In the genomic region with DNA sequence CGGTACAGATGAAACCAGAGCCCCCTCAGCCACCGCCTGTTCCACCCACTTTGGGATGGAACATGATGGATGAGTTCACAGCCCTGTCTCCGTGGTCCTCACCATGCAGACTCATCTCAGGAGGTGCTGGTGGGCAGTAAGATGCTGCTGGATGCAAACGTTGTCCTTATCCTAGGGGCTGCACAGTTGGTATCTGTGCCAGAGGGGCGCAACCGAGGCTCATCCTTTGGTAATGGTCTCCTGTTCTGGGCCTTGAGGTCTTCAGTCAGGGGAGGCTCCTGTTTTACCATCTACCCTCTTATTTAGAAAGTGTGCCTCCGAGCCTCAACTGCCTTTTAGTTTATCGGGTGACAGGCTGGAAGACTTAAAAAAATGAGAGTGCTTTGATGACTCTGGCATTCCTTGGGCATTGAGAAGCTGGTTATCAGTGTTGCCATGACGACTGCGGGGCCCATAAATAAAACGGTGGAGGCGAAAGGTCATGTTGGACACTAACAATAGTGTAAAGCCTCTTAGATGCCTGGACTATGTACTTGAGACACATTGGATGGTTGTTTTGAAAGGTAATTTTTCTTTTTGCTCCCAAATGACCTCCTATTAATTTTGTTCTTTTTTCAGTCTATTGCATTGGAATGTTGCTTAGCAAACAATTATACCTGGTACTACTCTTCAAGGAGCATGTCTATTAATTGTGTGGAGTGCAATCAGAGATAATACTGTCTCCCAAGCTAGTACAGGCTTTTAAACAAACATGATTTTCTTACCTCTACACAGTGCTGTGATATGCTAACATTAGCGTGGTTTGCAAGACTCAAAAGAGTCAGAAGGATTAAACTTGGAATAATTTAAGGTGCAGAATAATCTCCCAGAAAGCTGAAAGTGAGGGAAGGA, we compare ENCODE assay signal across 17 cellular contexts.
DNase-seq lines count a peak whose midpoint lies in the region; FAIRE-seq and TF ChIP-seq lines count a peak whose summit lies in the region.
"Had no signal": no experiment of that assay in that cellular context is flagged by ENCODE, and none has a peak within 500 bp of the region (broad histone marks: within the 10 kb centered on the region; RNA-seq: fewer than 3 reads in every experiment).

No MANE protein-coding gene starts in this region.

- H3K27me3 Mint-ChIP-seq in Calu3 (ENCODE audit: unreplicated experiment) (no peaks in the 10 kb centered on the region), nephron progenitor cell (ENCODE audit: low read depth, poor library complexity) (peaks cover 3% of the 10 kb centered on the region)

- DNase-seq in Calu3 = peak; percentile 12
- peak in 2 of 3 donors; percentile 69 to 83 for DNase-seq in Peyer's patch
- DNase-seq in cardiac muscle cell (ENCODE audit: low read depth in 1 of 2, low spot score in 1 of 2) = peak; percentile 50 to 96
- DNase-seq in nephron progenitor cell = peak; percentile 58
- DNase-seq in midbrain (lab: John Stamatoyannopoulos, UW) = no peak
- no peak for DNase-seq in GDM1 (lab: John Stamatoyannopoulos, UW)
- DNase-seq in GM10248 (ENCODE audit: extremely low spot score) = no peak
- DNase-seq in GM12891 (ENCODE audit: insufficient read length, low spot score) = no peak
- DNase-seq: MM.1S; naive B cell; NCI-H2107; stimulated activated CD4-positive, alpha-beta T cell treated with anti-CD3 and anti-CD28 coated beads, Interleukin-1b, Interleukin-23, amount 100 ng/mL, for 48 hours; testis had no signal

- H3K27me3 ChIP-seq in Peyer's patch = no peaks in the 10 kb centered on the region
- H3K27me3 ChIP-seq in cardiac muscle cell = no peaks in the 10 kb centered on the region
- H3K27me3 ChIP-seq: testis had no signal

- POLR2A ChIA-PET in GM10248 (lab: Yijun Ruan, JAX) = no interaction called here

- no peak overlapping the region for H3K27ac Mint-ChIP-seq in Calu3 (ENCODE audit: unreplicated experiment)
- H3K27ac Mint-ChIP-seq in nephron progenitor cell = peak overlapping the region; percentile 43
- H3K27ac Mint-ChIP-seq: activated naive CD4-positive, alpha-beta T cell treated with anti-CD3 and anti-CD28 coated beads, Interleukin-2, amount 50 U/mL, for 24 hours had no signal

- FAIRE-seq in GM12891 (lab: Jason Lieb, UNC) = no peak
- FAIRE-seq: endothelial cell of umbilical vein, GM18507 had no signal

- no peak overlapping the region for H3K4me3 ChIP-seq in Peyer's patch
- H3K4me3 ChIP-seq in cardiac muscle cell = no peak overlapping the region

- H3K27ac ChIP-seq in Peyer's patch (no peak overlapping the region), cardiac muscle cell (peak overlapping the region; percentile 96)
- H3K27ac ChIP-seq: testis had no signal

- H3K9me3 Mint-ChIP-seq in Calu3 (ENCODE audit: low read depth, unreplicated experiment) = no peaks in the 10 kb centered on the region
- H3K9me3 Mint-ChIP-seq in nephron progenitor cell = no peaks in the 10 kb centered on the region
- H3K9me3 Mint-ChIP-seq: activated naive CD4-positive, alpha-beta T cell treated with anti-CD3 and anti-CD28 coated beads, Interleukin-2, amount 50 U/mL, for 24 hours; central memory CD8-positive, alpha-beta T cell had no signal

- TF ChIP-seq CTCF in Calu3 (IDR thresholded peaks at IDR 0.05; ENCODE audit: unreplicated experiment) (no peak), Peyer's patch (IDR thresholded peaks at IDR 0.05) (no peak), cardiac muscle cell (IDR thresholded peaks at IDR 0.05; ENCODE audit: low read depth, low read length) (no peak), nephron progenitor cell (IDR thresholded peaks at IDR 0.05) (no peak), GM10248 (IDR thresholded peaks at IDR 0.05; ENCODE audit: control extremely low read depth, extremely low read depth, low read depth, missing control alignments) (no peak)

- no peaks in the 10 kb centered on the region for H3K9me3 ChIP-seq in Peyer's patch
- H3K9me3 ChIP-seq in cardiac muscle cell (ENCODE audit: low read depth) = no peaks in the 10 kb centered on the region
- H3K9me3 ChIP-seq: testis had no signal

- CTCF ChIA-PET in Calu3 (lab: Charles Lee) (interaction anchor here (1.8 kb wide), 1 partner anchor 12 kb away, joined by 8 read pairs; no protein-coding TSS in a partner anchor), GM10248 (lab: Yijun Ruan, JAX) (interaction anchor here (0.8 kb wide), 1 partner anchor 9 kb away, joined by 3 read pairs; no protein-coding TSS in a partner anchor)

- intact Hi-C loops in Calu3 (cut with micrococcal nuclease; ENCODE audit: unreplicated experiment) = loop anchor here (5.0 kb wide), 1 partner anchor 75 kb away; a partner anchor contains a TSS

- H3K36me3 Mint-ChIP-seq in Calu3 (ENCODE audit: insufficient read depth, unreplicated experiment) (no peaks in the 10 kb centered on the region), nephron progenitor cell (ENCODE audit: low read depth) (no peaks in the 10 kb centered on the region)
- H3K36me3 Mint-ChIP-seq: activated naive CD4-positive, alpha-beta T cell treated with anti-CD3 and anti-CD28 coated beads, Interleukin-2, amount 50 U/mL, for 24 hours had no signal

- BruUV-seq in Calu3 (replicated peaks; lab: Mats Ljungman, UMichigan) = no TSS peak

- H3K4me3 Mint-ChIP-seq in Calu3 (ENCODE audit: low read depth, unreplicated experiment) = no peak overlapping the region
- no peak overlapping the region for H3K4me3 Mint-ChIP-seq in nephron progenitor cell
- H3K4me3 Mint-ChIP-seq: activated naive CD4-positive, alpha-beta T cell treated with anti-CD3 and anti-CD28 coated beads, Interleukin-2, amount 50 U/mL, for 24 hours; naive B cell had no signal

- no peaks in the 10 kb centered on the region for H3K36me3 ChIP-seq in Peyer's patch
- no peaks in the 10 kb centered on the region for H3K36me3 ChIP-seq in cardiac muscle cell

- no peak for TF ChIP-seq POLR2A in Peyer's patch (IDR thresholded peaks at IDR 0.05)
- TF ChIP-seq POLR2A in GM12891 (IDR thresholded peaks at IDR 0.05; ENCODE audit: low read depth, low read length) = no peak

- H3K4me1 ChIP-seq in Peyer's patch (peaks cover 0 to 21% (median 0%) of the 10 kb centered on the region in 4 donors), cardiac muscle cell (ENCODE audit: low read depth) (peaks cover 53% of the 10 kb centered on the region)
- H3K4me1 ChIP-seq: testis had no signal

- H3K4me1 Mint-ChIP-seq in Calu3 (ENCODE audit: low read depth, unreplicated experiment) (peaks cover 12% of the 10 kb centered on the region), nephron progenitor cell (peaks cover 51% of the 10 kb centered on the region)
- H3K4me1 Mint-ChIP-seq: activated naive CD4-positive, alpha-beta T cell treated with anti-CD3 and anti-CD28 coated beads, Interleukin-2, amount 50 U/mL, for 24 hours had no signal

TF ChIP-seq in GM12891, 5 proteins besides CTCF, POLR2A, EP300 and RAD21:
- no peak for TF ChIP-seq PAX5 (IDR thresholded peaks at IDR 0.05; ENCODE audit: insufficient read depth, low read length, severe bottlenecking)
- TF ChIP-seq POLR2AphosphoS5 (IDR thresholded peaks at IDR 0.05; ENCODE audit: low read depth, low read length) = no peak
- TF ChIP-seq TAF1 (IDR thresholded peaks at IDR 0.05; ENCODE audit: low read depth, low read length) = no peak
- TF ChIP-seq POU2F2 (IDR thresholded peaks at IDR 0.05; ENCODE audit: low read depth, low read length) = no peak
- TF ChIP-seq SPI1 (IDR thresholded peaks at IDR 0.05; ENCODE audit: low read depth, low read length) = no peak

Comparison
In these comparisons a context has a peak if more than half of its experiments do, and no peak if none do; other contexts are left out.
1. DNase-seq: peak in Calu3 (single experiment), Peyer's patch (2 of 3), cardiac muscle cell (2 of 2) and nephron progenitor cell (single experiment); none in midbrain (single experiment), GDM1 (single experiment), GM10248 (single experiment) and GM12891 (single experiment).